9 cellular contexts compared by ENCODE assay signal in the genomic region with DNA sequence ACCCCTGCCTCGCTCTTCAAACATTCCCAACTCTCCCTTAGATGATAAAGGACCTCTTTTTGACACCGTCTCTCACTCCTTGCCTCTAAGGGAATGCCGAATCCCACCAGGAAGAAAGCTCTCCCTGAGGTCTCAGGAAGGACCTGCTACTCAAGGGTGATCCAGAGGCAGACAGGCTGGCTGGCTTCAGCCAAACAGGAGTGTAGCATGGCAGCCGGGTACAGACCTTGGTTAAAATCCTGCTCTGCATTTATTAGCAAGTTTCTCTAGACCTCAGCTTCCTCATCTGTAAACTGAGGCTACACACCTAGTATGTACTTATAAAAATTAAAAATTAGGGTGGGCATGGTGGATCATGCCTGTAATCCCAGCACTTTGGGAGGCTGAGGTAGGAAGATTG. TPM values are rescaled to one million over a fixed set of nuclear protein-coding genes. Genes with fewer than 3 reads are reported as not detected.
"Had no signal": no experiment of that assay in that cellular context is flagged by ENCODE, and none has a peak within 500 bp of the region (broad histone marks: within the 10 kb centered on the region; RNA-seq: fewer than 3 reads in every experiment).

No MANE protein-coding gene starts in this region.

- H3K9me3 ChIP-seq: HAP-1 had no signal

- H3K9me3 Mint-ChIP-seq: HFFc6 had no signal

- H3K27ac Mint-ChIP-seq: HFFc6 had no signal

- DNase-seq: GM23248, GOT3, H7, HFFc6, IMR-90 had no signal

- H3K4me3 ChIP-seq: GM23248, HAP-1 had no signal

- H3K4me1 ChIP-seq: HAP-1 had no signal

- H3K27ac ChIP-seq: GM23248, HL-60 had no signal

- H3K9ac ChIP-seq: GM23248 had no signal

- H2AFZ ChIP-seq: GM23248 had no signal

- ATAC-seq: HCT116 had no signal

- H3K4me3 Mint-ChIP-seq: HFFc6 had no signal

- H3K36me3 ChIP-seq: HAP-1 had no signal

RNA-seq across cellular contexts. Expression of a gene that starts 17.2 kb away (rescaled TPM):
- total RNA-seq: HT1080 had no signal
